Comparison of ENCODE assay signal across 2 cellular contexts in genomic region chrX:135009838-135010237, GRCh38.
TF ChIP-seq lines count a peak whose summit lies in the region.

No MANE protein-coding gene starts in this region.

TF ChIP-seq in GM23338, 12 proteins besides CTCF, POLR2A, EP300 and RAD21:
- TF ChIP-seq JUNB (IDR thresholded peaks at IDR 0.05; ENCODE audit: unreplicated experiment), result no peak
- no peak for TF ChIP-seq NANOG (IDR thresholded peaks at IDR 0.05; ENCODE audit: borderline replicate concordance)
- TF ChIP-seq, protein P1, sequence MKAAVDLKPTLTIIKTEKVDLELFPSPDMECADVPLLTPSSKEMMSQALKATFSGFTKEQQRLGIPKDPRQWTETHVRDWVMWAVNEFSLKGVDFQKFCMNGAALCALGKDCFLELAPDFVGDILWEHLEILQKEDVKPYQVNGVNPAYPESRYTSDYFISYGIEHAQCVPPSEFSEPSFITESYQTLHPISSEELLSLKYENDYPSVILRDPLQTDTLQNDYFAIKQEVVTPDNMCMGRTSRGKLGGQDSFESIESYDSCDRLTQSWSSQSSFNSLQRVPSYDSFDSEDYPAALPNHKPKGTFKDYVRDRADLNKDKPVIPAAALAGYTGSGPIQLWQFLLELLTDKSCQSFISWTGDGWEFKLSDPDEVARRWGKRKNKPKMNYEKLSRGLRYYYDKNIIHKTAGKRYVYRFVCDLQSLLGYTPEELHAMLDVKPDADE (IDR thresholded peaks at IDR 0.05), result no peak
- TF ChIP-seq, protein P2, sequence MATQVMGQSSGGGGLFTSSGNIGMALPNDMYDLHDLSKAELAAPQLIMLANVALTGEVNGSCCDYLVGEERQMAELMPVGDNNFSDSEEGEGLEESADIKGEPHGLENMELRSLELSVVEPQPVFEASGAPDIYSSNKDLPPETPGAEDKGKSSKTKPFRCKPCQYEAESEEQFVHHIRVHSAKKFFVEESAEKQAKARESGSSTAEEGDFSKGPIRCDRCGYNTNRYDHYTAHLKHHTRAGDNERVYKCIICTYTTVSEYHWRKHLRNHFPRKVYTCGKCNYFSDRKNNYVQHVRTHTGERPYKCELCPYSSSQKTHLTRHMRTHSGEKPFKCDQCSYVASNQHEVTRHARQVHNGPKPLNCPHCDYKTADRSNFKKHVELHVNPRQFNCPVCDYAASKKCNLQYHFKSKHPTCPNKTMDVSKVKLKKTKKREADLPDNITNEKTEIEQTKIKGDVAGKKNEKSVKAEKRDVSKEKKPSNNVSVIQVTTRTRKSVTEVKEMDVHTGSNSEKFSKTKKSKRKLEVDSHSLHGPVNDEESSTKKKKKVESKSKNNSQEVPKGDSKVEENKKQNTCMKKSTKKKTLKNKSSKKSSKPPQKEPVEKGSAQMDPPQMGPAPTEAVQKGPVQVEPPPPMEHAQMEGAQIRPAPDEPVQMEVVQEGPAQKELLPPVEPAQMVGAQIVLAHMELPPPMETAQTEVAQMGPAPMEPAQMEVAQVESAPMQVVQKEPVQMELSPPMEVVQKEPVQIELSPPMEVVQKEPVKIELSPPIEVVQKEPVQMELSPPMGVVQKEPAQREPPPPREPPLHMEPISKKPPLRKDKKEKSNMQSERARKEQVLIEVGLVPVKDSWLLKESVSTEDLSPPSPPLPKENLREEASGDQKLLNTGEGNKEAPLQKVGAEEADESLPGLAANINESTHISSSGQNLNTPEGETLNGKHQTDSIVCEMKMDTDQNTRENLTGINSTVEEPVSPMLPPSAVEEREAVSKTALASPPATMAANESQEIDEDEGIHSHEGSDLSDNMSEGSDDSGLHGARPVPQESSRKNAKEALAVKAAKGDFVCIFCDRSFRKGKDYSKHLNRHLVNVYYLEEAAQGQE (IDR thresholded peaks at IDR 0.05; ENCODE audit: unreplicated experiment), result no peak
- no peak for TF ChIP-seq STAT1 (IDR thresholded peaks at IDR 0.05; ENCODE audit: unreplicated experiment)
- TF ChIP-seq ZNF114 (CRISPR knock-in tag; IDR thresholded peaks at IDR 0.05), result no peak
- TF ChIP-seq, protein P3, sequence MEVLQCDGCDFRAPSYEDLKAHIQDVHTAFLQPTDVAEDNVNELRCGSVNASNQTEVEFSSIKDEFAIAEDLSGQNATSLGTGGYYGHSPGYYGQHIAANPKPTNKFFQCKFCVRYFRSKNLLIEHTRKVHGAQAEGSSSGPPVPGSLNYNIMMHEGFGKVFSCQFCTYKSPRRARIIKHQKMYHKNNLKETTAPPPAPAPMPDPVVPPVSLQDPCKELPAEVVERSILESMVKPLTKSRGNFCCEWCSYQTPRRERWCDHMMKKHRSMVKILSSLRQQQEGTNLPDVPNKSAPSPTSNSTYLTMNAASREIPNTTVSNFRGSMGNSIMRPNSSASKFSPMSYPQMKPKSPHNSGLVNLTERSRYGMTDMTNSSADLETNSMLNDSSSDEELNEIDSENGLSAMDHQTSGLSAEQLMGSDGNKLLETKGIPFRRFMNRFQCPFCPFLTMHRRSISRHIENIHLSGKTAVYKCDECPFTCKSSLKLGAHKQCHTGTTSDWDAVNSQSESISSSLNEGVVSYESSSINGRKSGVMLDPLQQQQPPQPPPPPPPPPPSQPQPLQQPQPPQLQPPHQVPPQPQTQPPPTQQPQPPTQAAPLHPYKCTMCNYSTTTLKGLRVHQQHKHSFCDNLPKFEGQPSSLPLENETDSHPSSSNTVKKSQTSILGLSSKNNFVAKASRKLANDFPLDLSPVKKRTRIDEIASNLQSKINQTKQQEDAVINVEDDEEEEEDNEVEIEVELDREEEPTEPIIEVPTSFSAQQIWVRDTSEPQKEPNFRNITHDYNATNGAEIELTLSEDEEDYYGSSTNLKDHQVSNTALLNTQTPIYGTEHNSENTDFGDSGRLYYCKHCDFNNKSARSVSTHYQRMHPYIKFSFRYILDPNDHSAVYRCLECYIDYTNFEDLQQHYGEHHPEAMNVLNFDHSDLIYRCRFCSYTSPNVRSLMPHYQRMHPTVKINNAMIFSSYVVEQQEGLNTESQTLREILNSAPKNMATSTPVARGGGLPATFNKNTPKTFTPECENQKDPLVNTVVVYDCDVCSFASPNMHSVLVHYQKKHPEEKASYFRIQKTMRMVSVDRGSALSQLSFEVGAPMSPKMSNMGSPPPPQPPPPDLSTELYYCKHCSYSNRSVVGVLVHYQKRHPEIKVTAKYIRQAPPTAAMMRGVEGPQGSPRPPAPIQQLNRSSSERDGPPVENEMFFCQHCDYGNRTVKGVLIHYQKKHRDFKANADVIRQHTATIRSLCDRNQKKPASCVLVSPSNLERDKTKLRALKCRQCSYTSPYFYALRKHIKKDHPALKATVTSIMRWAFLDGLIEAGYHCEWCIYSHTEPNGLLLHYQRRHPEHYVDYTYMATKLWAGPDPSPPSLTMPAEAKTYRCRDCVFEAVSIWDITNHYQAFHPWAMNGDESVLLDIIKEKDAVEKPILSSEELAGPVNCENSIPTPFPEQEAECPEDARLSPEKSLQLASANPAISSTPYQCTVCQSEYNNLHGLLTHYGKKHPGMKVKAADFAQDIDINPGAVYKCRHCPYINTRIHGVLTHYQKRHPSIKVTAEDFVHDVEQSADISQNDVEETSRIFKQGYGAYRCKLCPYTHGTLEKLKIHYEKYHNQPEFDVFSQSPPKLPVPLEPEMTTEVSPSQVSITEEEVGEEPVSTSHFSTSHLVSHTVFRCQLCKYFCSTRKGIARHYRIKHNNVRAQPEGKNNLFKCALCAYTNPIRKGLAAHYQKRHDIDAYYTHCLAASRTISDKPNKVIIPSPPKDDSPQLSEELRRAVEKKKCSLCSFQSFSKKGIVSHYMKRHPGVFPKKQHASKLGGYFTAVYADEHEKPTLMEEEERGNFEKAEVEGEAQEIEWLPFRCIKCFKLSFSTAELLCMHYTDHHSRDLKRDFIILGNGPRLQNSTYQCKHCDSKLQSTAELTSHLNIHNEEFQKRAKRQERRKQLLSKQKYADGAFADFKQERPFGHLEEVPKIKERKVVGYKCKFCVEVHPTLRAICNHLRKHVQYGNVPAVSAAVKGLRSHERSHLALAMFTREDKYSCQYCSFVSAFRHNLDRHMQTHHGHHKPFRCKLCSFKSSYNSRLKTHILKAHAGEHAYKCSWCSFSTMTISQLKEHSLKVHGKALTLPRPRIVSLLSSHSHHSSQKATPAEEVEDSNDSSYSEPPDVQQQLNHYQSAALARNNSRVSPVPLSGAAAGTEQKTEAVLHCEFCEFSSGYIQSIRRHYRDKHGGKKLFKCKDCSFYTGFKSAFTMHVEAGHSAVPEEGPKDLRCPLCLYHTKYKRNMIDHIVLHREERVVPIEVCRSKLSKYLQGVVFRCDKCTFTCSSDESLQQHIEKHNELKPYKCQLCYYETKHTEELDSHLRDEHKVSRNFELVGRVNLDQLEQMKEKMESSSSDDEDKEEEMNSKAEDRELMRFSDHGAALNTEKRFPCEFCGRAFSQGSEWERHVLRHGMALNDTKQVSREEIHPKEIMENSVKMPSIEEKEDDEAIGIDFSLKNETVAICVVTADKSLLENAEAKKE (CRISPR knock-in tag; IDR thresholded peaks at IDR 0.05), result no peak
- TF ChIP-seq EZH2phosphoT487 (IDR thresholded peaks at IDR 0.05; ENCODE audit: unreplicated experiment), result no peak
- no peak for TF ChIP-seq EZH2 (IDR thresholded peaks at IDR 0.05; ENCODE audit: low read depth, unreplicated experiment)

TF ChIP-seq in WTC11, 78 proteins besides CTCF, POLR2A, EP300 and RAD21:
- no peak for TF ChIP-seq JUN (CRISPR knock-in tag; IDR thresholded peaks at IDR 0.05)
- no peak for TF ChIP-seq ZNF219 (CRISPR knock-in tag; IDR thresholded peaks at IDR 0.05; ENCODE audit: borderline replicate concordance)
- TF ChIP-seq FOXP1 (CRISPR knock-in tag; IDR thresholded peaks at IDR 0.05; ENCODE audit: borderline replicate concordance), result no peak
- TF ChIP-seq ZNF671 (CRISPR knock-in tag; IDR thresholded peaks at IDR 0.05), result no peak
- TF ChIP-seq, protein P4, sequence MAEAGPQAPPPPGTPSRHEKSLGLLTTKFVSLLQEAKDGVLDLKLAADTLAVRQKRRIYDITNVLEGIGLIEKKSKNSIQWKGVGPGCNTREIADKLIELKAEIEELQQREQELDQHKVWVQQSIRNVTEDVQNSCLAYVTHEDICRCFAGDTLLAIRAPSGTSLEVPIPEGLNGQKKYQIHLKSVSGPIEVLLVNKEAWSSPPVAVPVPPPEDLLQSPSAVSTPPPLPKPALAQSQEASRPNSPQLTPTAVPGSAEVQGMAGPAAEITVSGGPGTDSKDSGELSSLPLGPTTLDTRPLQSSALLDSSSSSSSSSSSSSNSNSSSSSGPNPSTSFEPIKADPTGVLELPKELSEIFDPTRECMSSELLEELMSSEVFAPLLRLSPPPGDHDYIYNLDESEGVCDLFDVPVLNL (CRISPR knock-in tag; IDR thresholded peaks at IDR 0.05; ENCODE audit: borderline replicate concordance, low read depth), result no peak
- TF ChIP-seq MAX (CRISPR knock-in tag; IDR thresholded peaks at IDR 0.05), result no peak
- TF ChIP-seq ZNF232 (CRISPR knock-in tag; IDR thresholded peaks at IDR 0.05), result no peak
- TF ChIP-seq, protein P5, sequence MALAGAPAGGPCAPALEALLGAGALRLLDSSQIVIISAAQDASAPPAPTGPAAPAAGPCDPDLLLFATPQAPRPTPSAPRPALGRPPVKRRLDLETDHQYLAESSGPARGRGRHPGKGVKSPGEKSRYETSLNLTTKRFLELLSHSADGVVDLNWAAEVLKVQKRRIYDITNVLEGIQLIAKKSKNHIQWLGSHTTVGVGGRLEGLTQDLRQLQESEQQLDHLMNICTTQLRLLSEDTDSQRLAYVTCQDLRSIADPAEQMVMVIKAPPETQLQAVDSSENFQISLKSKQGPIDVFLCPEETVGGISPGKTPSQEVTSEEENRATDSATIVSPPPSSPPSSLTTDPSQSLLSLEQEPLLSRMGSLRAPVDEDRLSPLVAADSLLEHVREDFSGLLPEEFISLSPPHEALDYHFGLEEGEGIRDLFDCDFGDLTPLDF (CRISPR knock-in tag; IDR thresholded peaks at IDR 0.05), result no peak
- TF ChIP-seq RELA (CRISPR knock-in tag; IDR thresholded peaks at IDR 0.05; ENCODE audit: borderline replicate concordance), result no peak
- TF ChIP-seq, protein P6, sequence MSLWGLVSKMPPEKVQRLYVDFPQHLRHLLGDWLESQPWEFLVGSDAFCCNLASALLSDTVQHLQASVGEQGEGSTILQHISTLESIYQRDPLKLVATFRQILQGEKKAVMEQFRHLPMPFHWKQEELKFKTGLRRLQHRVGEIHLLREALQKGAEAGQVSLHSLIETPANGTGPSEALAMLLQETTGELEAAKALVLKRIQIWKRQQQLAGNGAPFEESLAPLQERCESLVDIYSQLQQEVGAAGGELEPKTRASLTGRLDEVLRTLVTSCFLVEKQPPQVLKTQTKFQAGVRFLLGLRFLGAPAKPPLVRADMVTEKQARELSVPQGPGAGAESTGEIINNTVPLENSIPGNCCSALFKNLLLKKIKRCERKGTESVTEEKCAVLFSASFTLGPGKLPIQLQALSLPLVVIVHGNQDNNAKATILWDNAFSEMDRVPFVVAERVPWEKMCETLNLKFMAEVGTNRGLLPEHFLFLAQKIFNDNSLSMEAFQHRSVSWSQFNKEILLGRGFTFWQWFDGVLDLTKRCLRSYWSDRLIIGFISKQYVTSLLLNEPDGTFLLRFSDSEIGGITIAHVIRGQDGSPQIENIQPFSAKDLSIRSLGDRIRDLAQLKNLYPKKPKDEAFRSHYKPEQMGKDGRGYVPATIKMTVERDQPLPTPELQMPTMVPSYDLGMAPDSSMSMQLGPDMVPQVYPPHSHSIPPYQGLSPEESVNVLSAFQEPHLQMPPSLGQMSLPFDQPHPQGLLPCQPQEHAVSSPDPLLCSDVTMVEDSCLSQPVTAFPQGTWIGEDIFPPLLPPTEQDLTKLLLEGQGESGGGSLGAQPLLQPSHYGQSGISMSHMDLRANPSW (CRISPR knock-in tag; conservative IDR thresholded peaks at IDR 0.05; ENCODE audit: low read depth), result no peak
- TF ChIP-seq GABPB1 (CRISPR knock-in tag; IDR thresholded peaks at IDR 0.05), result no peak
- no peak for TF ChIP-seq RORB (CRISPR knock-in tag; IDR thresholded peaks at IDR 0.05)
- no peak for TF ChIP-seq ZBTB21 (CRISPR knock-in tag; IDR thresholded peaks at IDR 0.05; ENCODE audit: borderline replicate concordance)
- TF ChIP-seq KAT7 (CRISPR knock-in tag; IDR thresholded peaks at IDR 0.05; ENCODE audit: borderline replicate concordance), result no peak
- TF ChIP-seq NFYB (CRISPR knock-in tag; conservative IDR thresholded peaks at IDR 0.05; ENCODE audit: low read depth), result no peak
- TF ChIP-seq, protein P7, sequence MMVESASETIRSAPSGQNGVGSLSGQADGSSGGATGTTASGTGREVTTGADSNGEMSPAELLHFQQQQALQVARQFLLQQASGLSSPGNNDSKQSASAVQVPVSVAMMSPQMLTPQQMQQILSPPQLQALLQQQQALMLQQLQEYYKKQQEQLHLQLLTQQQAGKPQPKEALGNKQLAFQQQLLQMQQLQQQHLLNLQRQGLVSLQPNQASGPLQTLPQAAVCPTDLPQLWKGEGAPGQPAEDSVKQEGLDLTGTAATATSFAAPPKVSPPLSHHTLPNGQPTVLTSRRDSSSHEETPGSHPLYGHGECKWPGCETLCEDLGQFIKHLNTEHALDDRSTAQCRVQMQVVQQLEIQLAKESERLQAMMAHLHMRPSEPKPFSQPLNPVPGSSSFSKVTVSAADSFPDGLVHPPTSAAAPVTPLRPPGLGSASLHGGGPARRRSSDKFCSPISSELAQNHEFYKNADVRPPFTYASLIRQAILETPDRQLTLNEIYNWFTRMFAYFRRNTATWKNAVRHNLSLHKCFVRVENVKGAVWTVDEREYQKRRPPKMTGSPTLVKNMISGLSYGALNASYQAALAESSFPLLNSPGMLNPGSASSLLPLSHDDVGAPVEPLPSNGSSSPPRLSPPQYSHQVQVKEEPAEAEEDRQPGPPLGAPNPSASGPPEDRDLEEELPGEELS (CRISPR knock-in tag; IDR thresholded peaks at IDR 0.05), result no peak
- no peak for TF ChIP-seq EMX1 (CRISPR knock-in tag; IDR thresholded peaks at IDR 0.05)
